In genomic region chr6:111687652-111688051, GRCh38 we compare ENCODE assay signal across 26 cellular contexts.
DNase-seq lines count a peak whose midpoint lies in the region; ATAC-seq, FAIRE-seq and TF ChIP-seq lines count a peak whose summit lies in the region.
"Had no signal": no experiment of that assay in that cellular context is flagged by ENCODE, and none has a peak within 500 bp of the region (broad histone marks: within the 10 kb centered on the region; RNA-seq: fewer than 3 reads in every experiment).

No MANE protein-coding gene starts in this region.

- H3K9me3 ChIP-seq in CD4-positive, CD25-positive, alpha-beta regulatory T cell (ENCODE audit: control insufficient read depth in 2 of 2, low read length in 2 of 2) = no peaks in the 10 kb centered on the region
- no peaks in the 10 kb centered on the region for H3K9me3 ChIP-seq in T-helper 17 cell (ENCODE audit: control insufficient read depth, low read length, poor library complexity, severe bottlenecking)
- H3K9me3 ChIP-seq in pancreas = no peaks in the 10 kb centered on the region
- H3K9me3 ChIP-seq: adrenal gland, BE2C, HAP-1, prostate gland, SJCRH30, spleen had no signal

- FAIRE-seq in pancreas (lab: Jason Lieb, UNC) = no peak

- H3K4me1 Mint-ChIP-seq in CD4-positive, CD25-positive, alpha-beta regulatory T cell = peaks cover 20 to 74% (median 63%) of the 10 kb centered on the region in 4 donors
- peaks cover 65% of the 10 kb centered on the region for H3K4me1 Mint-ChIP-seq in T-helper 17 cell

- no peak for ATAC-seq in CD4-positive, CD25-positive, alpha-beta regulatory T cell (ENCODE audit: low read depth in 2 of 2)
- ATAC-seq in T-helper 17 cell (no peak), esophagus mucosa (no peak), pancreas (no peak)
- ATAC-seq: stimulated activated memory B cell treated with anti-CD40 and anti-IgM and Interleukin-4, amounts not matched to agents 10 μg/mL and 1 μg/mL and 100 μg/mL, for 72 hours had no signal

- no peaks in the 10 kb centered on the region for H3K9me3 Mint-ChIP-seq in CD4-positive, CD25-positive, alpha-beta regulatory T cell
- H3K9me3 Mint-ChIP-seq: nephron progenitor cell; stimulated activated memory B cell treated with anti-CD40 and anti-IgM and Interleukin-4, amounts not matched to agents 10 μg/mL and 1 μg/mL and 100 μg/mL, for 72 hours had no signal

- H3K27ac ChIP-seq in CD4-positive, CD25-positive, alpha-beta regulatory T cell (ENCODE audit: insufficient read depth, low read length, poor library complexity, severe bottlenecking) = no peak overlapping the region
- no peak overlapping the region for H3K27ac ChIP-seq in pancreas
- H3K27ac ChIP-seq: KMS-11, SJCRH30 had no signal

- no peak overlapping the region for H3K4me3 Mint-ChIP-seq in CD4-positive, CD25-positive, alpha-beta regulatory T cell
- H3K4me3 Mint-ChIP-seq in T-helper 17 cell = no peak overlapping the region
- H3K4me3 Mint-ChIP-seq: nephron progenitor cell; stimulated activated memory B cell treated with anti-CD40 and anti-IgM and Interleukin-4, amounts not matched to agents 10 μg/mL and 1 μg/mL and 100 μg/mL, for 72 hours had no signal

- peak overlapping the region; percentile 32 to 81 (median 38) for H3K27ac Mint-ChIP-seq in CD4-positive, CD25-positive, alpha-beta regulatory T cell
- H3K27ac Mint-ChIP-seq in T-helper 17 cell = peak overlapping the region; percentile 98
- H3K27ac Mint-ChIP-seq: stimulated activated memory B cell treated with anti-CD40 and anti-IgM and Interleukin-4, amounts not matched to agents 10 μg/mL and 1 μg/mL and 100 μg/mL, for 72 hours had no signal

- H3K27me3 ChIP-seq in CD4-positive, CD25-positive, alpha-beta regulatory T cell (ENCODE audit: control insufficient read depth, insufficient read depth, low read length) = no peaks in the 10 kb centered on the region
- H3K27me3 ChIP-seq in pancreas = no peaks in the 10 kb centered on the region
- H3K27me3 ChIP-seq: adrenal gland, BE2C, SJCRH30, spleen had no signal

- peaks cover 67% of the 10 kb centered on the region for H3K36me3 Mint-ChIP-seq in CD4-positive, CD25-positive, alpha-beta regulatory T cell
- H3K36me3 Mint-ChIP-seq in T-helper 17 cell (ENCODE audit: low read depth) = peaks cover 22% of the 10 kb centered on the region

- no peak overlapping the region for H3K4me3 ChIP-seq in CD4-positive, CD25-positive, alpha-beta regulatory T cell (ENCODE audit: low read depth, low read length)
- H3K4me3 ChIP-seq in pancreas = no peak overlapping the region
- H3K4me3 ChIP-seq: adrenal gland, HAP-1, prostate gland, SJCRH30, spleen had no signal

- DNase-seq in DMS153 treated with DMSO at 0.1 percent for 48 hours (lab: John Stamatoyannopoulos, UW; ENCODE audit: unreplicated experiment) (peak; percentile 9), DMS153 (lab: John Stamatoyannopoulos, UW) (no peak), T-helper 17 cell (no peak), erythroblast (lab: John Stamatoyannopoulos, UW) (peak; percentile 29 to 54), pancreas (no peak), activated gamma-delta T cell (lab: John Stamatoyannopoulos, UW) (no peak)
- no peak for DNase-seq in CD4-positive, CD25-positive, alpha-beta regulatory T cell
- DNase-seq: 8988T; activated CD4-positive, CD25-positive, alpha-beta regulatory T cell treated with anti-CD3 and anti-CD28 coated beads, Interleukin-2, amount 50 U/mL, for 72 hours; BE2C; caudate nucleus; DND-41; effector memory CD4-positive, alpha-beta T cell; mesenchymal stem cell; NCI-H226; nephron progenitor cell; spleen; T-helper 9 cell; trophoblast cell had no signal

- no peak for TF ChIP-seq CTCF in pancreas (IDR thresholded peaks at IDR 0.05)

- no peak for TF ChIP-seq POLR2A in erythroblast (IDR thresholded peaks at IDR 0.05; ENCODE audit: low read length)

- H3K27me3 Mint-ChIP-seq in CD4-positive, CD25-positive, alpha-beta regulatory T cell = no peaks in the 10 kb centered on the region
- H3K27me3 Mint-ChIP-seq in T-helper 17 cell = no peaks in the 10 kb centered on the region
- H3K27me3 Mint-ChIP-seq: stimulated activated memory B cell treated with anti-CD40 and anti-IgM and Interleukin-4, amounts not matched to agents 10 μg/mL and 1 μg/mL and 100 μg/mL, for 72 hours had no signal

- peaks cover 87% of the 10 kb centered on the region for H3K36me3 ChIP-seq in CD4-positive, CD25-positive, alpha-beta regulatory T cell (ENCODE audit: control insufficient read depth, insufficient read depth, low read length)
- H3K36me3 ChIP-seq in pancreas = no peaks in the 10 kb centered on the region
- H3K36me3 ChIP-seq: adrenal gland, prostate gland had no signal

- intact Hi-C loops in pancreas (cut with DNase I) = no loop called here

- peaks cover 24% of the 10 kb centered on the region for H3K4me1 ChIP-seq in CD4-positive, CD25-positive, alpha-beta regulatory T cell (ENCODE audit: control insufficient read depth, insufficient read depth, low read length, poor library complexity, severe bottlenecking)
- peaks cover 0 to 29% (median 0%) of the 10 kb centered on the region in 3 donors for H3K4me1 ChIP-seq in pancreas

Comparison
In these comparisons a context has a peak if more than half of its experiments do, and no peak if none do; other contexts are left out.
1. DNase-seq: peak in DMS153 treated with DMSO at 0.1 percent for 48 hours (single experiment) and erythroblast (2 of 2); none in DMS153 (single experiment), CD4-positive, CD25-positive, alpha-beta regulatory T cell (0 of 3), T-helper 17 cell (0 of 3), pancreas (0 of 6) and activated gamma-delta T cell (single experiment).